7 cellular contexts compared by ENCODE assay signal in genomic region chr2:191740016-191740419, GRCh38.
DNase-seq lines count a peak whose midpoint lies in the region; ATAC-seq and TF ChIP-seq lines count a peak whose summit lies in the region.

No MANE protein-coding gene starts in this region.

- peak; percentile 82 for ATAC-seq in GM19397 (IDR thresholded peaks at IDR 0.05; ENCODE audit: unreplicated experiment)
- peak; percentile 93 for ATAC-seq in HG03064 (IDR thresholded peaks at IDR 0.05; ENCODE audit: low read depth, unreplicated experiment)
- no peak for ATAC-seq in gastrocnemius medialis

- peaks cover 8% of the 10 kb centered on the region for H3K9me3 Mint-ChIP-seq in endodermal cell

- H3K4me3 ChIP-seq in endodermal cell (ENCODE audit: low read length), result no peak overlapping the region
- no peak overlapping the region for H3K4me3 ChIP-seq in gastrocnemius medialis

- no peaks in the 10 kb centered on the region for H3K9me3 ChIP-seq in endodermal cell (ENCODE audit: control insufficient read depth, low read length)
- H3K9me3 ChIP-seq in gastrocnemius medialis, result no peaks in the 10 kb centered on the region

- in situ Hi-C loops in gastrocnemius medialis (cut with MboI; ENCODE audit: low sequenced_read_pairs in 4 of 4), result no loop called here

- H3K36me3 ChIP-seq in endodermal cell (ENCODE audit: control insufficient read depth, insufficient read depth, low read length) (no peaks in the 10 kb centered on the region), gastrocnemius medialis (no peaks in the 10 kb centered on the region)

- no peaks in the 10 kb centered on the region for H3K27me3 Mint-ChIP-seq in endodermal cell (ENCODE audit: insufficient read depth)

- H3K9ac ChIP-seq in endodermal cell (ENCODE audit: extremely low read depth, low read length, poor library complexity, severe bottlenecking), result no peak overlapping the region

- no peak overlapping the region for H3K4me3 Mint-ChIP-seq in endodermal cell

- no peak for TF ChIP-seq CTCF in endodermal cell (conservative IDR thresholded peaks at IDR 0.05)
- no peak for TF ChIP-seq CTCF in gastrocnemius medialis (IDR thresholded peaks at IDR 0.05 in 4 of 5, conservative IDR thresholded peaks at IDR 0.05 in 1 of 5)

- H3K27ac Mint-ChIP-seq in endodermal cell, result no peak overlapping the region

- TF ChIP-seq POLR2A in gastrocnemius medialis (IDR thresholded peaks at IDR 0.05), result no peak

- H3K4me1 Mint-ChIP-seq in endodermal cell, result no peaks in the 10 kb centered on the region

- H3K36me3 Mint-ChIP-seq in endodermal cell (ENCODE audit: low read depth), result no peaks in the 10 kb centered on the region

- no peaks in the 10 kb centered on the region for H3K4me1 ChIP-seq in endodermal cell (ENCODE audit: control insufficient read depth, insufficient read depth, low read length)
- peaks cover 0 to 6% of the 10 kb centered on the region in 2 donors for H3K4me1 ChIP-seq in gastrocnemius medialis

- intact Hi-C loops in gastrocnemius medialis (cut with DNase I; ENCODE audit: low total_unique reads), result no loop called here

- peak; percentile 2 to 23 for DNase-seq in activated CD4-positive, alpha-beta T cell treated with anti-CD3 and anti-CD28 coated beads, Interleukin-2, amount 50 U/mL, for 4 hours
- DNase-seq in stimulated activated CD8-positive, alpha-beta memory T cell treated with anti-CD3 and anti-CD28 coated beads, Interleukin-12 subunit alpha, Interleukin-12 subunit beta, amount 100 ng/mL, for 1 hour (ENCODE audit: low read depth), result peak; percentile 9
- DNase-seq in NCI-H1105 treated with DMSO at 0.1 percent for 48 hours (lab: John Stamatoyannopoulos, UW), result no peak
- no peak for DNase-seq in endodermal cell
- DNase-seq in gastrocnemius medialis, result no peak

- H3K27ac ChIP-seq in endodermal cell (ENCODE audit: low read depth, low read length) (no peak overlapping the region), gastrocnemius medialis (no peak overlapping the region)

- H3K27me3 ChIP-seq in endodermal cell (ENCODE audit: control insufficient read depth, insufficient read depth, low read length, poor library complexity, severe bottlenecking) (no peaks in the 10 kb centered on the region), gastrocnemius medialis (no peaks in the 10 kb centered on the region)

Comparison
In these comparisons a context has a peak if more than half of its experiments do, and no peak if none do; other contexts are left out.
1. ATAC-seq: peak in GM19397 (single experiment) and HG03064 (single experiment); none in gastrocnemius medialis (0 of 2).
2. DNase-seq: peak in activated CD4-positive, alpha-beta T cell treated with anti-CD3 and anti-CD28 coated beads, Interleukin-2, amount 50 U/mL, for 4 hours (2 of 2) and stimulated activated CD8-positive, alpha-beta memory T cell treated with anti-CD3 and anti-CD28 coated beads, Interleukin-12 subunit alpha, Interleukin-12 subunit beta, amount 100 ng/mL, for 1 hour (single experiment); none in NCI-H1105 treated with DMSO at 0.1 percent for 48 hours (single experiment), endodermal cell (single experiment) and gastrocnemius medialis (0 of 2).